ENCODE assay signal across 16 cellular contexts in genomic region chr2:8148260-8148880, GRCh38.
DNase-seq lines count a peak whose midpoint lies in the region; ATAC-seq, FAIRE-seq and TF ChIP-seq lines count a peak whose summit lies in the region.
"Had no signal": no experiment of that assay in that cellular context is flagged by ENCODE, and none has a peak within 500 bp of the region (broad histone marks: within the 10 kb centered on the region; RNA-seq: fewer than 3 reads in every experiment).

No MANE protein-coding gene starts in this region.

- no peaks in the 10 kb centered on the region for H3K27me3 Mint-ChIP-seq in activated CD4-positive, alpha-beta T cell treated with anti-CD3 and anti-CD28 coated beads, Interleukin-2, amount 10 ng/mL, durations not matched to agents 24 days and 14 days

- peak; percentile 48 to 82 (median 74) for ATAC-seq in pancreas
- ATAC-seq: stimulated activated naive B cell treated with anti-CD40 and anti-IgM and Interleukin-4, amounts not matched to agents 10 μg/mL and 1 μg/mL and 100 μg/mL, for 72 hours had no signal

- H3K36me3 ChIP-seq in SJSA1 (no peaks in the 10 kb centered on the region), pancreas (no peaks in the 10 kb centered on the region)
- H3K36me3 ChIP-seq: esophagus squamous epithelium, Peyer's patch had no signal

- intact Hi-C loops in pancreas (cut with DNase I), result no loop called here
- intact Hi-C loops in activated CD4-positive, alpha-beta T cell treated with anti-CD3 and anti-CD28 coated beads, Interleukin-2, amount 10 ng/mL, durations not matched to agents 24 days and 14 days (cut with micrococcal nuclease), result no loop called here

- no peaks in the 10 kb centered on the region for H3K9me3 ChIP-seq in SJSA1 (replicated peaks)
- no peaks in the 10 kb centered on the region for H3K9me3 ChIP-seq in pancreas
- H3K9me3 ChIP-seq: esophagus squamous epithelium, Peyer's patch had no signal

- peaks cover 16% of the 10 kb centered on the region for H3K9me3 Mint-ChIP-seq in activated CD4-positive, alpha-beta T cell treated with anti-CD3 and anti-CD28 coated beads, Interleukin-2, amount 10 ng/mL, durations not matched to agents 24 days and 14 days

- H3K27ac ChIP-seq in SJSA1 (peak overlapping the region; percentile 50), pancreas (peak overlapping the region in 2 of 4 donors; percentile 8 to 44)
- H3K27ac ChIP-seq: esophagus squamous epithelium, Peyer's patch had no signal

- in situ Hi-C loops in GM13976 (cut with MboI; ENCODE audit: low sequenced_read_pairs, unreplicated experiment), result no loop called here

- peaks cover 3% of the 10 kb centered on the region for H3K36me3 Mint-ChIP-seq in activated CD4-positive, alpha-beta T cell treated with anti-CD3 and anti-CD28 coated beads, Interleukin-2, amount 10 ng/mL, durations not matched to agents 24 days and 14 days (ENCODE audit: low read depth)

- H3K4me1 Mint-ChIP-seq in activated CD4-positive, alpha-beta T cell treated with anti-CD3 and anti-CD28 coated beads, Interleukin-2, amount 10 ng/mL, durations not matched to agents 24 days and 14 days, result peaks cover 19% of the 10 kb centered on the region

- no peak overlapping the region for H3K27ac Mint-ChIP-seq in activated CD4-positive, alpha-beta T cell treated with anti-CD3 and anti-CD28 coated beads, Interleukin-2, amount 10 ng/mL, durations not matched to agents 24 days and 14 days
- H3K27ac Mint-ChIP-seq: stimulated activated naive B cell treated with anti-CD40 and anti-IgM and Interleukin-4, amounts not matched to agents 10 μg/mL and 1 μg/mL and 100 μg/mL, for 72 hours had no signal

- H3K4me3 ChIP-seq in SJSA1 (no peak overlapping the region), pancreas (no peak overlapping the region)
- H3K4me3 ChIP-seq: esophagus squamous epithelium, lung, Peyer's patch had no signal

- no peak overlapping the region for H3K4me3 Mint-ChIP-seq in activated CD4-positive, alpha-beta T cell treated with anti-CD3 and anti-CD28 coated beads, Interleukin-2, amount 10 ng/mL, durations not matched to agents 24 days and 14 days
- H3K4me3 Mint-ChIP-seq: stimulated activated naive B cell treated with anti-CD40 and anti-IgM and Interleukin-4, amounts not matched to agents 10 μg/mL and 1 μg/mL and 100 μg/mL, for 72 hours had no signal

- no peak for FAIRE-seq in pancreas (lab: Jason Lieb, UNC)

- no peaks in the 10 kb centered on the region for H3K27me3 ChIP-seq in SJSA1 (replicated peaks)
- H3K27me3 ChIP-seq in pancreas, result no peaks in the 10 kb centered on the region
- H3K27me3 ChIP-seq: Peyer's patch had no signal

- TF ChIP-seq CTCF in pancreas (IDR thresholded peaks at IDR 0.05), result no peak
- no peak for TF ChIP-seq CTCF in GM13976 (IDR thresholded peaks at IDR 0.05; ENCODE audit: borderline replicate concordance, control extremely low read depth, extremely low read depth, insufficient read depth, missing control alignments)

- DNase-seq in EL (peak; percentile 93), SJSA1 (ENCODE audit: low read depth in 1 of 2, low spot score in 2 of 2) (peak; percentile 59 to 60), fibroblast of gingiva (ENCODE audit: low read depth) (peak; percentile 80), pancreas (peak in 1 of 6 donors; percentile 29), NCI-H1436 (lab: John Stamatoyannopoulos, UW) (no peak), DMS 273 (lab: John Stamatoyannopoulos, UW; ENCODE audit: unreplicated experiment) (no peak), GM13976 (ENCODE audit: low spot score) (no peak)
- DNase-seq in activated CD4-positive, alpha-beta T cell treated with anti-CD3 and anti-CD28 coated beads, Interleukin-2, amount 10 ng/mL, durations not matched to agents 24 days and 14 days, result no peak
- DNase-seq: activated CD4-positive, CD25-positive, alpha-beta regulatory T cell treated with anti-CD3 and anti-CD28 coated beads, Interleukin-2, amount 50 U/mL, for 72 hours; activated naive CD4-positive, alpha-beta T cell treated with Interleukin-2 at 50 U/mL for 16 hours; esophagus squamous epithelium; H7; NCI-H146; stimulated activated naive B cell treated with anti-CD40 and anti-IgM and Interleukin-4, amounts not matched to agents 10 μg/mL and 1 μg/mL and 100 μg/mL, for 72 hours had no signal

- WGBS in pancreas, 2 donors, result 75 to 83% methylated on average over 8 of the region's 8 CpGs

- H3K4me1 ChIP-seq in SJSA1 (replicated peaks) (peaks cover 23% of the 10 kb centered on the region), pancreas (peaks cover 0 to 4% (median 4%) of the 10 kb centered on the region in 3 donors)
- H3K4me1 ChIP-seq: esophagus squamous epithelium had no signal

Comparison
In these comparisons a context has a peak if more than half of its experiments do, and no peak if none do; other contexts are left out.
1. DNase-seq: peak in EL (single experiment), SJSA1 (2 of 2) and fibroblast of gingiva (single experiment); none in NCI-H1436 (single experiment), DMS 273 (single experiment), GM13976 (single experiment) and activated CD4-positive, alpha-beta T cell treated with anti-CD3 and anti-CD28 coated beads, Interleukin-2, amount 10 ng/mL, durations not matched to agents 24 days and 14 days (single experiment).